Comparison of ENCODE assay signal across 9 cellular contexts in the genomic region with DNA sequence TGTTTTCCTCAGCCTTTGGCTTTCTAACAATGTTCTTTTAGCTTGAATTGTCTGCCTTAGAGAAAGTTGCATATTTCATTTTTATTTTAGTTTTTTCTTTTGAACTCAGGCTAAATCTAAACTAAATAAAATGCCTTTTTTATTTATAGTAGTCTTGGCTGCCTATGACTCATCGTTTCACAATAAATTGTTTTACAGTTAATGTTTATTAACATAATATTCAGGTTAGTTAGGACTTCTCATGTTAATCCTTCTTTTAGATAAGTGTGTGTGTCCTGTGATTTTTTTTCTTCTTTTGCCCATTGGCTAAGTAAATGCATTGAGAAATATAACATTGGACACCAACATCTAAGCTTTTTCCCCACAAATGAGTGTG. TPM values are rescaled to one million over a fixed set of nuclear protein-coding genes. Genes with fewer than 3 reads are reported as not detected.
A peak's percentile ranks its signal among the peaks of the same experiment; 100 is the strongest.
DNase-seq lines count a peak whose midpoint lies in the region; ATAC-seq and TF ChIP-seq lines count a peak whose summit lies in the region.
"Had no signal": no experiment of that assay in that cellular context is flagged by ENCODE, and none has a peak within 500 bp of the region (broad histone marks: within the 10 kb centered on the region; RNA-seq: fewer than 3 reads in every experiment).

No MANE protein-coding gene starts in this region.

- H3K9me3 Mint-ChIP-seq in stimulated activated naive CD8-positive, alpha-beta T cell treated with anti-CD3 and anti-CD28 coated beads, Interleukin-15, Interleukin-2, amounts not matched to agents 100 ng/mL and 50 ng/mL, for 24 hours: no peaks in the 10 kb centered on the region

- H3K9me3 ChIP-seq in liver (ENCODE audit: control insufficient read depth in 4 of 4, low read length in 3 of 4): no peaks in the 10 kb centered on the region
- H3K9me3 ChIP-seq in effector memory CD4-positive, alpha-beta T cell (ENCODE audit: control insufficient read depth, low read length): no peaks in the 10 kb centered on the region

- H3K27me3 Mint-ChIP-seq in stimulated activated naive CD8-positive, alpha-beta T cell treated with anti-CD3 and anti-CD28 coated beads, Interleukin-15, Interleukin-2, amounts not matched to agents 100 ng/mL and 50 ng/mL, for 24 hours: no peaks in the 10 kb centered on the region

- H3K27ac ChIP-seq in liver (ENCODE audit: low read depth in 1 of 2, low read length in 2 of 2): peak overlapping the region; percentile 74 to 88
- no peak overlapping the region for H3K27ac ChIP-seq in effector memory CD4-positive, alpha-beta T cell (ENCODE audit: insufficient read depth, low read length, poor library complexity, severe bottlenecking)

- 12% methylated on average over 1 of the region's 1 CpG for WGBS in liver

- peaks cover 0 to 2% (median 0%) of the 10 kb centered on the region in 4 donors for H3K27me3 ChIP-seq in liver (ENCODE audit: control insufficient read depth in 4 of 4, insufficient read depth in 4 of 4, low read length in 3 of 4)
- H3K27me3 ChIP-seq in effector memory CD4-positive, alpha-beta T cell (replicated peaks; ENCODE audit: control insufficient read depth, insufficient read depth, low read length, poor library complexity, severe bottlenecking): no peaks in the 10 kb centered on the region

- ATAC-seq in stimulated activated naive CD8-positive, alpha-beta T cell treated with anti-CD3 and anti-CD28 coated beads, Interleukin-15, Interleukin-2, amounts not matched to agents 100 U/mL and 50 U/mL, for 24 hours: no peak
- no peak for ATAC-seq in HG03139 (IDR thresholded peaks at IDR 0.05; ENCODE audit: unreplicated experiment)

- no peak for TF ChIP-seq CTCF in liver (IDR thresholded peaks at IDR 0.05; ENCODE audit: low read depth, low read length, missing input control)

- peaks cover 21% of the 10 kb centered on the region for H3K4me1 Mint-ChIP-seq in stimulated activated naive CD8-positive, alpha-beta T cell treated with anti-CD3 and anti-CD28 coated beads, Interleukin-15, Interleukin-2, amounts not matched to agents 100 ng/mL and 50 ng/mL, for 24 hours (ENCODE audit: low read depth)

- H3K4me3 ChIP-seq in liver (ENCODE audit: low read depth in 1 of 3, low read length in 3 of 3): peak overlapping the region; percentile 26 to 87 (median 73)
- H3K4me3 ChIP-seq in effector memory CD4-positive, alpha-beta T cell (ENCODE audit: insufficient read depth, low read depth, low read length, poor library complexity, severe bottlenecking): no peak overlapping the region

- DNase-seq in stimulated activated naive CD8-positive, alpha-beta T cell treated with anti-CD3 and anti-CD28 coated beads, Interleukin-15, Interleukin-2, amounts not matched to agents 100 U/mL and 50 U/mL, for 24 hours: no peak
- DNase-seq in amniotic epithelial cell (ENCODE audit: low read depth) (peak; percentile 45), NCI-H1092 treated with DMSO at 0.1 percent for 48 hours (lab: John Stamatoyannopoulos, UW) (no peak), Ammon's horn (ENCODE audit: low spot score) (no peak)
- DNase-seq in effector memory CD4-positive, alpha-beta T cell: no peak
- DNase-seq: foreskin melanocyte had no signal

- H3K27ac Mint-ChIP-seq in stimulated activated naive CD8-positive, alpha-beta T cell treated with anti-CD3 and anti-CD28 coated beads, Interleukin-15, Interleukin-2, amounts not matched to agents 100 ng/mL and 50 ng/mL, for 24 hours: no peak overlapping the region

- H3K36me3 ChIP-seq in liver (ENCODE audit: control insufficient read depth in 4 of 4, insufficient read depth in 3 of 4, low read depth in 1 of 4, low read length in 3 of 4): no peaks in the 10 kb centered on the region
- H3K36me3 ChIP-seq in effector memory CD4-positive, alpha-beta T cell (ENCODE audit: control insufficient read depth, insufficient read depth, low read length): no peaks in the 10 kb centered on the region

- peak overlapping the region in 1 of 2 donors; percentile 2 for H3K9ac ChIP-seq in liver (ENCODE audit: low read depth in 1 of 2, low read length in 2 of 2)

- H3K36me3 Mint-ChIP-seq in stimulated activated naive CD8-positive, alpha-beta T cell treated with anti-CD3 and anti-CD28 coated beads, Interleukin-15, Interleukin-2, amounts not matched to agents 100 ng/mL and 50 ng/mL, for 24 hours (ENCODE audit: low read depth): no peaks in the 10 kb centered on the region

- peak overlapping the region; percentile 94 for H3K4me3 Mint-ChIP-seq in stimulated activated naive CD8-positive, alpha-beta T cell treated with anti-CD3 and anti-CD28 coated beads, Interleukin-15, Interleukin-2, amounts not matched to agents 100 ng/mL and 50 ng/mL, for 24 hours

- H3K4me1 ChIP-seq in liver (ENCODE audit: control insufficient read depth in 4 of 4, insufficient read depth in 4 of 4, low read length in 3 of 4): peaks cover 0 to 10% (median 7%) of the 10 kb centered on the region in 4 donors
- H3K4me1 ChIP-seq in effector memory CD4-positive, alpha-beta T cell (ENCODE audit: control insufficient read depth, insufficient read depth, low read length, poor library complexity, severe bottlenecking): no peaks in the 10 kb centered on the region

- no peak for TF ChIP-seq RAD21 in liver (IDR thresholded peaks at IDR 0.05)

TF ChIP-seq in liver, 16 proteins besides CTCF, POLR2A, EP300 and RAD21:
- TF ChIP-seq FOXA1 (IDR thresholded peaks at IDR 0.05) (no peak), EGR1 (IDR thresholded peaks at IDR 0.05; ENCODE audit: low read depth in 2 of 2) (no peak), RXRA (IDR thresholded peaks at IDR 0.05) (no peak)
- TF ChIP-seq, protein P1, sequence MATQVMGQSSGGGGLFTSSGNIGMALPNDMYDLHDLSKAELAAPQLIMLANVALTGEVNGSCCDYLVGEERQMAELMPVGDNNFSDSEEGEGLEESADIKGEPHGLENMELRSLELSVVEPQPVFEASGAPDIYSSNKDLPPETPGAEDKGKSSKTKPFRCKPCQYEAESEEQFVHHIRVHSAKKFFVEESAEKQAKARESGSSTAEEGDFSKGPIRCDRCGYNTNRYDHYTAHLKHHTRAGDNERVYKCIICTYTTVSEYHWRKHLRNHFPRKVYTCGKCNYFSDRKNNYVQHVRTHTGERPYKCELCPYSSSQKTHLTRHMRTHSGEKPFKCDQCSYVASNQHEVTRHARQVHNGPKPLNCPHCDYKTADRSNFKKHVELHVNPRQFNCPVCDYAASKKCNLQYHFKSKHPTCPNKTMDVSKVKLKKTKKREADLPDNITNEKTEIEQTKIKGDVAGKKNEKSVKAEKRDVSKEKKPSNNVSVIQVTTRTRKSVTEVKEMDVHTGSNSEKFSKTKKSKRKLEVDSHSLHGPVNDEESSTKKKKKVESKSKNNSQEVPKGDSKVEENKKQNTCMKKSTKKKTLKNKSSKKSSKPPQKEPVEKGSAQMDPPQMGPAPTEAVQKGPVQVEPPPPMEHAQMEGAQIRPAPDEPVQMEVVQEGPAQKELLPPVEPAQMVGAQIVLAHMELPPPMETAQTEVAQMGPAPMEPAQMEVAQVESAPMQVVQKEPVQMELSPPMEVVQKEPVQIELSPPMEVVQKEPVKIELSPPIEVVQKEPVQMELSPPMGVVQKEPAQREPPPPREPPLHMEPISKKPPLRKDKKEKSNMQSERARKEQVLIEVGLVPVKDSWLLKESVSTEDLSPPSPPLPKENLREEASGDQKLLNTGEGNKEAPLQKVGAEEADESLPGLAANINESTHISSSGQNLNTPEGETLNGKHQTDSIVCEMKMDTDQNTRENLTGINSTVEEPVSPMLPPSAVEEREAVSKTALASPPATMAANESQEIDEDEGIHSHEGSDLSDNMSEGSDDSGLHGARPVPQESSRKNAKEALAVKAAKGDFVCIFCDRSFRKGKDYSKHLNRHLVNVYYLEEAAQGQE (IDR thresholded peaks at IDR 0.05): no peak

RNA-seq across cellular contexts. Expression of a gene that starts 1.6 kb away (rescaled TPM):
- total RNA-seq in liver: 10 to 100 TPM; 10.5 to 11.5 TPM
- 1 to 10 TPM; 3.2 to 4.1 TPM for polyA plus RNA-seq in liver
